10 cellular contexts compared by ENCODE assay signal in the genomic region with DNA sequence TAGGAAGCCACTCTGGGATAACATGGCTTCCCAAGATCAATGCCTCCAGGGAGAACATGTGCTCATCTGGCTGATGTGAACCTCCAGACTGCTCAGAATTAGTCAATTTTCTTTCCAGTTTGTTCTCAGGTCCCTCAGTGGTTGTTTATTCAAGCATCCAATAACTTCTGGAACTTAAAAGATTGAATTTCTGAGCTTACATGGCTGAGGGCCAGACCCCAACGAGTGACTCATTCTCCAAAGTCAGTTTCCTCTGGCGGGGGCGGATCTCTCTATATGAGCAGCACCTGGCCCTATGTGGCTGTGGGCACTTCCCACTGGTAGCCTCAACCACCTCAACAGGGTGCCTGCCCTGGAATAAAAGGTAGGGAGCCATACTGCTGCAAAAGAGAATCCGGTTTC. TPM values are rescaled to one million over a fixed set of nuclear protein-coding genes. Genes with fewer than 3 reads are reported as not detected.
A peak's percentile ranks its signal among the peaks of the same experiment; 100 is the strongest.
DNase-seq lines count a peak whose midpoint lies in the region; TF ChIP-seq lines count a peak whose summit lies in the region.
"Had no signal": no experiment of that assay in that cellular context is flagged by ENCODE, and none has a peak within 500 bp of the region (broad histone marks: within the 10 kb centered on the region; RNA-seq: fewer than 3 reads in every experiment).

No MANE protein-coding gene starts in this region.

- H3K27ac ChIP-seq in angular gyrus (ENCODE audit: low read depth, low read length): peak overlapping the region; percentile 42
- H3K27ac ChIP-seq in sigmoid colon: no peak overlapping the region
- H3K27ac ChIP-seq: spleen had no signal

- POLR2A ChIA-PET in BJ (lab: Charles Lee): no interaction called here

- CTCF ChIA-PET in BJ (lab: Yijun Ruan, JAX): interaction anchor here (0.6 kb wide), 1 partner anchor 538 kb away, joined by 3 read pairs; no protein-coding TSS in a partner anchor

- H3K4me3 Mint-ChIP-seq in nephron progenitor cell (no peak overlapping the region), CD14-positive monocyte (no peak overlapping the region)

- H3K36me3 ChIP-seq in BJ (ENCODE audit: control insufficient read depth, insufficient read depth, low read length): no peaks in the 10 kb centered on the region
- no peaks in the 10 kb centered on the region for H3K36me3 ChIP-seq in sigmoid colon
- H3K36me3 ChIP-seq: spleen had no signal

- H3K4me1 Mint-ChIP-seq in nephron progenitor cell (no peaks in the 10 kb centered on the region), CD14-positive monocyte (peaks cover 35% of the 10 kb centered on the region)

- no peak overlapping the region for H3K4me3 ChIP-seq in BJ (ENCODE audit: low read depth, low read length)
- H3K4me3 ChIP-seq in sigmoid colon: no peak overlapping the region
- H3K4me3 ChIP-seq: spleen had no signal

- no peak for TF ChIP-seq POLR2A in sigmoid colon (IDR thresholded peaks at IDR 0.05)

- H3K9me3 ChIP-seq in sigmoid colon: no peaks in the 10 kb centered on the region
- H3K9me3 ChIP-seq: spleen had no signal

- no peak for TF ChIP-seq EP300 in sigmoid colon (IDR thresholded peaks at IDR 0.05)

- WGBS in sigmoid colon, 2 donors: 57 to 59% methylated on average over 4 of the region's 4 CpGs

- H3K36me3 Mint-ChIP-seq in nephron progenitor cell (ENCODE audit: low read depth): no peaks in the 10 kb centered on the region
- no peaks in the 10 kb centered on the region for H3K36me3 Mint-ChIP-seq in CD14-positive monocyte

- H3K9me3 Mint-ChIP-seq in nephron progenitor cell: no peaks in the 10 kb centered on the region
- H3K9me3 Mint-ChIP-seq in CD14-positive monocyte: no peaks in the 10 kb centered on the region

- intact Hi-C loops in CD14-positive monocyte (cut with micrococcal nuclease): no loop called here
- intact Hi-C loops in sigmoid colon (cut with DNase I): no loop called here

- H3K27me3 ChIP-seq in BJ (ENCODE audit: control insufficient read depth, insufficient read depth, low read length) (no peaks in the 10 kb centered on the region), sigmoid colon (no peaks in the 10 kb centered on the region)

- peaks cover 0 to 7% (median 2%) of the 10 kb centered on the region in 4 donors for H3K4me1 ChIP-seq in sigmoid colon

- H3K27me3 Mint-ChIP-seq in nephron progenitor cell (ENCODE audit: low read depth, poor library complexity) (peaks cover 3% of the 10 kb centered on the region), CD14-positive monocyte (ENCODE audit: low read depth in 3 of 3) (peaks cover 0 to 3% (median under 1%) of the 10 kb centered on the region in 3 donors)

- TF ChIP-seq CTCF in BJ (IDR thresholded peaks at IDR 0.05; ENCODE audit: insufficient read depth, low read depth, low read length) (no peak), nephron progenitor cell (IDR thresholded peaks at IDR 0.05) (no peak), CD14-positive monocyte (IDR thresholded peaks at IDR 0.05) (no peak), sigmoid colon (IDR thresholded peaks at IDR 0.05) (no peak)

- DNase-seq in BJ (ENCODE audit: low read depth) (peak; percentile 7), LHCN-M2 (ENCODE audit: low read depth) (peak; percentile 90), occipital lobe (lab: John Stamatoyannopoulos, UW) (peak; percentile 58), SKM-1 (lab: John Stamatoyannopoulos, UW; ENCODE audit: unreplicated experiment) (no peak), nephron progenitor cell (no peak), CD14-positive monocyte (ENCODE audit: low spot score) (no peak), sigmoid colon (no peak)
- DNase-seq: NCI-H446, spleen had no signal

- H3K27ac Mint-ChIP-seq in nephron progenitor cell (no peak overlapping the region), CD14-positive monocyte (no peak overlapping the region)

RNA-seq across cellular contexts. Expression of a gene that starts 34.0 kb away (rescaled TPM):
- polyA plus RNA-seq in BJ (2011; rRNA removed): not detected in 2 replicates
- not detected in 2 replicates for polyA minus RNA-seq in BJ (2011; rRNA and poly(A)+ RNA removed)
- total RNA-seq in LHCN-M2 (2014; rRNA removed): not detected in 2 replicates
- polyA plus RNA-seq in LHCN-M2 (2012): not detected
- total RNA-seq in occipital lobe: not detected
- polyA plus RNA-seq in CD14-positive monocyte: not detected
- total RNA-seq in sigmoid colon: not detected
- polyA plus RNA-seq in sigmoid colon: not detected
- total RNA-seq: spleen had no signal

Comparison
In these comparisons a context has a peak if more than half of its experiments do, and no peak if none do; other contexts are left out.
1. DNase-seq: peak in BJ (single experiment), LHCN-M2 (single experiment) and occipital lobe (single experiment); none in SKM-1 (single experiment), nephron progenitor cell (single experiment), CD14-positive monocyte (single experiment) and sigmoid colon (single experiment).